In the genomic region with DNA sequence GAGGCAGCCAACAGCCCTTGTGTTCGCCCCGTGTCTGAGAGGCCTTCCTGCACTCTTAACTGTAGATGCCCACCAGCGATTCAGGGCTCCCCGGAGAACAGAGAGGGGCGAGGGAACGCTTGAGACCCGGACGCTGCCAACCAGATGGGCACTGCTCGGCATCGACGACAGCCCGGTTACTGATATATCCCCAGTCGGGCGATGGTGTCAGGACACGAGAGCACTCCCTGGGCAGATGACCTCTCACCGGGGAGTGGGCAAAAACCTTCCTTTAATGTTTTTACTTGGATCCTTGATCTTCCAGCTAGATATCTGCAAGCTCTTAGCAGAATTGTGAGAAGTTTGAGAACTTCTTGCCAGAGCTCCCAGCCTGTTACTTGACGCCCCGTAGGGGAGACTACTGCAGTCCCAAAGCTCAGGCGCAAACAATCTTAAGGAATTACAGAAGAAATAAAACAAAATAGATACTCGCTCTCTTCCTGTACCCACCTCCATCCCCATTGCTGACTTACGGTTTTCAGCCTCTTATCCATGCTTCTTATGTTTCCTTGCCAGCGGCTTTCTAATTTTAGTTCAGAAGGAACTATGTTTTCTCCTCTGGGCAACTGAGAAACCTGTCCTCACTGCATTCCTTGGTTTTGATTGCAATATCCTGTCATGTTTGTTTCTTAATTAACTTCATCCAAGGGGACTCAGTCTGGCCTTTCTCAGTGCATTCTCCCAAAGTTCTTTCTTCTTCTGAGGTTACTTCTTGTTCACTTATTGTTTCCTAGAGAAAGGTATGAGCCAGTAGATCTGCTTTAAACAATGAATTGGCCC, we compare ENCODE assay signal across 8 cellular contexts. TPM values are rescaled to one million over a fixed set of nuclear protein-coding genes. Genes with fewer than 3 reads are reported as not detected.
DNase-seq lines count a peak whose midpoint lies in the region; ATAC-seq and TF ChIP-seq lines count a peak whose summit lies in the region.

No MANE protein-coding gene starts in this region.

- no peak for DNase-seq in DND-41
- DNase-seq in chondrocyte (ENCODE audit: low spot score): no peak
- DNase-seq in NCI-H345 treated with DMSO at 0.1 percent for 48 hours (lab: John Stamatoyannopoulos, UW; ENCODE audit: unreplicated experiment): no peak
- DNase-seq in COLO829 (ENCODE audit: low spot score): no peak
- no peak for DNase-seq in NCI-H187 treated with DMSO at 0.1 percent for 48 hours (lab: John Stamatoyannopoulos, UW)
- no peak for DNase-seq in NCI-H2227 treated with DMSO at 0.1 percent for 48 hours (lab: John Stamatoyannopoulos, UW)

- TF ChIP-seq CTCF in DND-41 (IDR thresholded peaks at IDR 0.05; ENCODE audit: borderline replicate concordance, extremely low read depth, low read length, poor library complexity, severe bottlenecking) (no peak), Loucy (conservative IDR thresholded peaks at IDR 0.05; ENCODE audit: low read length) (no peak), chondrocyte (IDR thresholded peaks at IDR 0.05) (peak; percentile 36)

- H3K9me3 Mint-ChIP-seq in chondrocyte (ENCODE audit: low read depth): no peaks in the 10 kb centered on the region

- H4K20me1 ChIP-seq in DND-41 (ENCODE audit: insufficient read depth, low read length) (no peaks in the 10 kb centered on the region; the same call in 1 of the 2 replicates), Loucy (ENCODE audit: insufficient read depth, low read length, poor library complexity, severe bottlenecking) (peaks cover 5% of the 10 kb centered on the region)

- no peaks in the 10 kb centered on the region for H3K27me3 Mint-ChIP-seq in chondrocyte (ENCODE audit: low read depth)

- no peaks in the 10 kb centered on the region for H3K36me3 Mint-ChIP-seq in chondrocyte (ENCODE audit: low read depth)

- H3K9me3 ChIP-seq in DND-41 (ENCODE audit: insufficient read depth, low read length, severe bottlenecking) (no peaks in the 10 kb centered on the region), Loucy (ENCODE audit: insufficient read depth, low read depth, low read length) (no peaks in the 10 kb centered on the region), mucosa of stomach (ENCODE audit: control insufficient read depth, low read length) (no peaks in the 10 kb centered on the region)

- no peak; the same call in 2 of the 3 replicates for ATAC-seq in DND-41 (ENCODE audit: insufficient read depth, low read depth)

- no peaks in the 10 kb centered on the region for H3K27me3 ChIP-seq in DND-41 (ENCODE audit: insufficient read depth, low read length, poor library complexity)
- no peaks in the 10 kb centered on the region for H3K27me3 ChIP-seq in Loucy (ENCODE audit: insufficient read depth, low read length, poor library complexity, severe bottlenecking)
- no peaks in the 10 kb centered on the region for H3K27me3 ChIP-seq in mucosa of stomach (ENCODE audit: control insufficient read depth, insufficient read depth, low read length)

- H3K4me1 Mint-ChIP-seq in chondrocyte (ENCODE audit: low read depth): peaks cover 45% of the 10 kb centered on the region

- peaks cover 25% of the 10 kb centered on the region for H3K4me1 ChIP-seq in DND-41 (ENCODE audit: insufficient read depth, low read length)
- peaks cover 30% of the 10 kb centered on the region for H3K4me1 ChIP-seq in Loucy (ENCODE audit: insufficient read depth, low read length, poor library complexity, severe bottlenecking)
- peaks cover 19% of the 10 kb centered on the region for H3K4me1 ChIP-seq in mucosa of stomach (ENCODE audit: control insufficient read depth, insufficient read depth, low read length)

- H3K4me2 ChIP-seq in DND-41 (ENCODE audit: insufficient read depth, low read length): peak overlapping the region; percentile 84
- H3K4me2 ChIP-seq in Loucy (ENCODE audit: low read depth, low read length, poor library complexity, severe bottlenecking): peak overlapping the region; percentile 99

- H3K79me2 ChIP-seq in DND-41 (ENCODE audit: insufficient read depth, low read length) (peaks cover 53% of the 10 kb centered on the region), Loucy (ENCODE audit: insufficient read depth, low read length) (peaks cover 39% of the 10 kb centered on the region)

- peak overlapping the region; percentile 46 to 76 for H3K4me3 ChIP-seq in DND-41 (ENCODE audit: low read depth in 1 of 2, low read length in 2 of 2)
- H3K4me3 ChIP-seq in Loucy (ENCODE audit: low read length, poor library complexity, severe bottlenecking): peak overlapping the region; percentile 100
- peak overlapping the region; percentile 98 for H3K4me3 ChIP-seq in mucosa of stomach (ENCODE audit: low read length)

- peak overlapping the region; percentile 79 for H3K9ac ChIP-seq in DND-41 (ENCODE audit: low read depth, low read length)
- peak overlapping the region; percentile 99 for H3K9ac ChIP-seq in Loucy (ENCODE audit: low read depth, low read length, poor library complexity, severe bottlenecking)
- peak overlapping the region; percentile 96 for H3K9ac ChIP-seq in mucosa of stomach (ENCODE audit: low read length)

- peak overlapping the region; percentile 67 for H2AFZ ChIP-seq in DND-41 (ENCODE audit: low read depth, low read length)
- H2AFZ ChIP-seq in Loucy (ENCODE audit: low read length): peak overlapping the region; percentile 91

- H3K4me3 Mint-ChIP-seq in chondrocyte (ENCODE audit: unreplicated experiment): peak overlapping the region; percentile 83

- H3F3A ChIP-seq in Loucy (ENCODE audit: low read depth): no peaks in the 10 kb centered on the region

- no peaks in the 10 kb centered on the region for H3K9me2 ChIP-seq in Loucy (replicated peaks; ENCODE audit: low read depth, low read length)

- H3K27ac Mint-ChIP-seq in chondrocyte (ENCODE audit: unreplicated experiment): peak overlapping the region; percentile 94

- peak overlapping the region; percentile 86 for H3K27ac ChIP-seq in DND-41 (ENCODE audit: low read length)

- H3K36me3 ChIP-seq in DND-41 (ENCODE audit: insufficient read depth, low read length) (peaks cover 16% of the 10 kb centered on the region; the same call in 1 of the 2 replicates), Loucy (ENCODE audit: insufficient read depth, low read length) (no peaks in the 10 kb centered on the region), mucosa of stomach (ENCODE audit: control insufficient read depth, insufficient read depth, low read length) (no peaks in the 10 kb centered on the region)

RNA-seq across cellular contexts. Expression of a gene that starts 0.8 kb away (rescaled TPM):
- total RNA-seq in chondrocyte: 13.5 to 16.8 TPM (median 16.0 TPM) in 3 replicates

RNA-seq across cellular contexts. Expression of a gene that starts 44.5 kb away (rescaled TPM):
- total RNA-seq in chondrocyte: 6.3 to 9.0 TPM (median 8.2 TPM) in 3 replicates

RNA-seq across cellular contexts. Expression of a gene that starts 45.9 kb away (rescaled TPM):
- 0.05 to 0.15 TPM (median 0.08 TPM) in 3 replicates for total RNA-seq in chondrocyte

RNA-seq across cellular contexts. Expression of a gene that starts 55.8 kb away (rescaled TPM):
- 14.9 to 32.9 TPM (median 15.7 TPM) in 3 replicates for total RNA-seq in chondrocyte
